In genomic region chr4:128819082-128819742, GRCh38 we compare ENCODE assay signal across 1 cellular context.
TF ChIP-seq lines count a peak whose summit lies in the region.

No MANE protein-coding gene starts in this region.

TF ChIP-seq in H1, 55 proteins besides CTCF, POLR2A, EP300 and RAD21:
- TF ChIP-seq CHD2 (IDR thresholded peaks at IDR 0.05; ENCODE audit: low read length) (no peak), NANOG (IDR thresholded peaks at IDR 0.05; ENCODE audit: insufficient read depth, low read depth, low read length, poor library complexity, severe bottlenecking) (no peak), SIN3A (conservative IDR thresholded peaks at IDR 0.05 in 1 of 2, IDR thresholded peaks at IDR 0.05 in 1 of 2; ENCODE audit: low read depth in 1 of 2, low read length in 2 of 2) (no peak), KDM1A (IDR thresholded peaks at IDR 0.05; ENCODE audit: borderline replicate concordance, low read length) (no peak), RBBP5 (IDR thresholded peaks at IDR 0.05; ENCODE audit: borderline replicate concordance, low read depth, low read length) (no peak), POLR2AphosphoS5 (IDR thresholded peaks at IDR 0.05; ENCODE audit: low read depth, low read length) (no peak; the same call in 1 of the 2 replicates), NRF1 (IDR thresholded peaks at IDR 0.05; ENCODE audit: low read depth, low read length) (no peak), CREB1 (IDR thresholded peaks at IDR 0.05) (no peak), CBX5 (IDR thresholded peaks at IDR 0.05; ENCODE audit: low read depth, low read length) (no peak), CHD1 (IDR thresholded peaks at IDR 0.05; ENCODE audit: low read depth, low read length) (no peak), MAX (IDR thresholded peaks at IDR 0.05) (no peak), RFX5 (IDR thresholded peaks at IDR 0.05; ENCODE audit: borderline replicate concordance, low read depth, low read length) (no peak), SP4 (IDR thresholded peaks at IDR 0.05; ENCODE audit: low read length) (no peak), YY1 (IDR thresholded peaks at IDR 0.05; ENCODE audit: low read depth, low read length) (no peak), BACH1 (IDR thresholded peaks at IDR 0.05; ENCODE audit: low read length) (no peak), SUZ12 (IDR thresholded peaks at IDR 0.05; ENCODE audit: low read length) (no peak), TCF12 (IDR thresholded peaks at IDR 0.05; ENCODE audit: low read depth, low read length) (no peak), TBP (IDR thresholded peaks at IDR 0.05; ENCODE audit: low read depth, low read length) (no peak)
TF ChIP-seq in H1: peak in this region for 0.
